8 cellular contexts compared by ENCODE assay signal in the genomic region with DNA sequence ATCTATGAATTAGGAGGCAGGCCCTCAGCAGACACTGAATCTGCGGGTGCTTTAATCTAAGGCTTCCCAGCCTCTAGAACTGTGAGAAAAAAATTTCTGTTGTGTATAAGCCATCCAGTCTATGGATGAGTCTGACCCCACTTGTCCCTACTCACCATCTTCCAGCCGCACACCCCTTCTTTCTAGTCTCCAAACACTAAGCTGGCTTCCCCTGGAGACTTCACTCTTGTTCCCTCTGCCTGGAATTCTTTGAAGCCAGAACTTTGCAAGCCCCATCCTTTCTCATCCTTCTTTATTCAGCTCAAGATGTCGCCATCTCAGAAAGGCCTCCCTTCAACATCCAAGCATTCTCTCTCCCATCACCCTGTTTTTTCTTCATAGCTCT. TPM values are rescaled to one million over a fixed set of nuclear protein-coding genes. Genes with fewer than 3 reads are reported as not detected.
A peak's percentile ranks its signal among the peaks of the same experiment; 100 is the strongest.
DNase-seq lines count a peak whose midpoint lies in the region; ATAC-seq and TF ChIP-seq lines count a peak whose summit lies in the region.

No MANE protein-coding gene starts in this region.

- H4K8ac ChIP-seq in trophoblast cell (ENCODE audit: low read depth, low read length) = peak overlapping the region; percentile 87

- no peak overlapping the region for H2AK5ac ChIP-seq in trophoblast cell (ENCODE audit: low read length)

- H2AFZ ChIP-seq in fibroblast of lung (ENCODE audit: low read length) (peak overlapping the region; percentile 93), trophoblast cell (ENCODE audit: insufficient read depth, low read length, poor library complexity) (peak overlapping the region; percentile 91)

- peak overlapping the region; percentile 99 for H3K4me2 ChIP-seq in fibroblast of lung (ENCODE audit: extremely low read depth, insufficient read depth, low read length)
- peak overlapping the region; percentile 65 for H3K4me2 ChIP-seq in trophoblast cell (ENCODE audit: low read length)

- no peak overlapping the region for H3K23ac ChIP-seq in trophoblast cell (ENCODE audit: low read length)

- no peak overlapping the region for H3K14ac ChIP-seq in trophoblast cell (ENCODE audit: low read length)

- H4K91ac ChIP-seq in trophoblast cell (ENCODE audit: low read depth, low read length) = peak overlapping the region; percentile 17

- no peak for ATAC-seq in GM18868 (IDR thresholded peaks at IDR 0.05; ENCODE audit: unreplicated experiment)

- H3K27me3 ChIP-seq in GM06990 (replicated peaks; ENCODE audit: control insufficient read depth, insufficient read depth, low read length) (no peaks in the 10 kb centered on the region), fibroblast of lung (ENCODE audit: control insufficient read depth, insufficient read depth, low read length) (no peaks in the 10 kb centered on the region), trophoblast cell (ENCODE audit: insufficient read depth, low read length) (no peaks in the 10 kb centered on the region)

- H3K79me2 ChIP-seq in fibroblast of lung (ENCODE audit: control insufficient read depth, insufficient read depth, low read length) (peaks cover 41% of the 10 kb centered on the region), trophoblast cell (ENCODE audit: control insufficient read depth, insufficient read depth, low read length, poor library complexity) (peaks cover 6% of the 10 kb centered on the region)

- CTCF ChIA-PET in RWPE1 (lab: Yijun Ruan, JAX) = interaction anchor here (0.6 kb wide), 1 partner anchor 199 kb away, joined by 4 read pairs; no protein-coding TSS in a partner anchor

- H3K27ac ChIP-seq in RWPE1 (peak overlapping the region; percentile 81), fibroblast of lung (ENCODE audit: insufficient read depth, low read length) (peak overlapping the region; percentile 93), trophoblast cell (ENCODE audit: low read depth, low read length) (peak overlapping the region; percentile 54)

- no peak overlapping the region for H3K4ac ChIP-seq in trophoblast cell (ENCODE audit: low read depth, low read length)

- H3K9me3 ChIP-seq in fibroblast of lung (ENCODE audit: control insufficient read depth, insufficient read depth, low read depth, low read length) (no peaks in the 10 kb centered on the region), trophoblast cell (ENCODE audit: insufficient read depth, low read depth, low read length) (no peaks in the 10 kb centered on the region)

- H4K12ac ChIP-seq in trophoblast cell (ENCODE audit: low read depth, low read length) = no peak overlapping the region

- peak overlapping the region; percentile 50 for H2BK5ac ChIP-seq in trophoblast cell (ENCODE audit: low read depth, low read length, poor library complexity)

- H3K36me3 ChIP-seq in GM06990 (ENCODE audit: control insufficient read depth, insufficient read depth, low read length) (no peaks in the 10 kb centered on the region), fibroblast of lung (ENCODE audit: control insufficient read depth, insufficient read depth, low read length) (no peaks in the 10 kb centered on the region), trophoblast cell (ENCODE audit: control insufficient read depth in 1 of 2, insufficient read depth in 2 of 2, low read length in 2 of 2) (no peaks in the 10 kb centered on the region)

- H3K4me3 ChIP-seq in GM06990 (replicated peaks; ENCODE audit: low read depth, low read length) (peak overlapping the region; percentile 96), fibroblast of lung (replicated peaks in 1 of 4; ENCODE audit: control extremely low read depth in 1 of 4, insufficient read depth in 1 of 4, low read depth in 3 of 4, low read length in 4 of 4) (peak overlapping the region; percentile 65 to 94 (median 70)), trophoblast cell (ENCODE audit: low read depth, low read length) (no peak overlapping the region)

- DNase-seq in GM06990 (ENCODE audit: extremely low read depth, insufficient read length) (no peak), RWPE1 (ENCODE audit: low spot score) (no peak), fibroblast of lung (ENCODE audit: low read depth in 2 of 2) (no peak), trophoblast cell (no peak), SHP77 treated with DMSO at 0.1 percent for 48 hours (lab: John Stamatoyannopoulos, UW) (no peak), mucosa of gallbladder (ENCODE audit: low spot score) (no peak), MV-4-11 (lab: John Stamatoyannopoulos, UW) (no peak)

- H2BK120ac ChIP-seq in trophoblast cell (ENCODE audit: insufficient read depth, low read length, poor library complexity) = no peak overlapping the region

- H3K79me1 ChIP-seq in trophoblast cell (ENCODE audit: low read length) = peaks cover 8% of the 10 kb centered on the region

- H4K20me1 ChIP-seq in fibroblast of lung (ENCODE audit: control insufficient read depth, extremely low read depth, insufficient read depth, low read length) = no peaks in the 10 kb centered on the region

- WGBS in trophoblast cell (ENCODE audit: extremely low coverage, insufficient coverage, insufficient read length) = no CpG with 5 or more reads among the region's 3 CpGs

- POLR2A ChIA-PET in RWPE1 (lab: Yijun Ruan, JAX; ENCODE audit: low non-redundant PET) = no interaction called here

- H3K4me1 ChIP-seq in fibroblast of lung (ENCODE audit: control insufficient read depth, extremely low read depth, insufficient read depth, low read length) (peaks cover 4% of the 10 kb centered on the region), trophoblast cell (ENCODE audit: control insufficient read depth in 1 of 2, insufficient read depth in 2 of 2, low read length in 2 of 2) (peaks cover 4 to 11% of the 10 kb centered on the region in 2 experiments)

- H3K9ac ChIP-seq in fibroblast of lung (ENCODE audit: insufficient read depth, low read length) (peak overlapping the region; percentile 60), trophoblast cell (ENCODE audit: low read length) (peak overlapping the region; percentile 80)

- no peak overlapping the region for H3K18ac ChIP-seq in trophoblast cell (ENCODE audit: low read length)

- H2BK12ac ChIP-seq in trophoblast cell (ENCODE audit: low read length) = no peak overlapping the region

- TF ChIP-seq CTCF in GM06990 (IDR thresholded peaks at IDR 0.05; ENCODE audit: insufficient read depth, low read length, poor library complexity, severe bottlenecking) (no peak), RWPE1 (conservative IDR thresholded peaks at IDR 0.05; ENCODE audit: low read depth) (no peak), fibroblast of lung (conservative IDR thresholded peaks at IDR 0.05 in 1 of 2, IDR thresholded peaks at IDR 0.05 in 1 of 2; ENCODE audit: low read depth in 1 of 2, low read length in 2 of 2) (no peak)

RNA-seq across cellular contexts. Expression of a gene that starts 0.6 kb away (rescaled TPM):
- total RNA-seq in fibroblast of lung (36.7 and 42.9 TPM in 2 replicates), mucosa of gallbladder (26.4 TPM)
- 37.6 and 61.0 TPM in 2 replicates for polyA plus RNA-seq in fibroblast of lung
- polyA plus RNA-seq in fibroblast of lung (2012) = 45.6 and 75.7 TPM in 2 replicates
- 51.1 and 163 TPM in 2 replicates for polyA minus RNA-seq in fibroblast of lung (ENCODE audit: low replicate concordance)
- 71.6 and 78.9 TPM in 2 replicates for polyA plus RNA-seq in trophoblast cell (2013)

RNA-seq across cellular contexts. Expression of a gene that starts 47.1 kb away (rescaled TPM):
- total RNA-seq in fibroblast of lung (86.8 and 137 TPM in 2 replicates), mucosa of gallbladder (75.1 TPM)
- polyA plus RNA-seq in fibroblast of lung = 137 and 242 TPM in 2 replicates
- 103 and 139 TPM in 2 replicates for polyA plus RNA-seq in fibroblast of lung (2012)
- polyA minus RNA-seq in fibroblast of lung (ENCODE audit: low replicate concordance) = 123 and 262 TPM in 2 replicates
- polyA plus RNA-seq in trophoblast cell (2013) = 105 and 126 TPM in 2 replicates

RNA-seq across cellular contexts. Expression of a gene that starts 59.7 kb away (rescaled TPM):
- total RNA-seq in fibroblast of lung (not detected in 2 replicates), mucosa of gallbladder (2.9 TPM)
- polyA plus RNA-seq in fibroblast of lung = not detected in 2 replicates
- polyA plus RNA-seq in fibroblast of lung (2012) = not detected in 2 replicates
- not detected in 2 replicates for polyA minus RNA-seq in fibroblast of lung (ENCODE audit: low replicate concordance)
- 44.8 and 60.4 TPM in 2 replicates for polyA plus RNA-seq in trophoblast cell (2013)
